ENCODE assay signal across 1 cellular context in genomic region chr3:88149516-88150362, GRCh38.
A peak's percentile ranks its signal among the peaks of the same experiment; 100 is the strongest.
TF ChIP-seq lines count a peak whose summit lies in the region.

Gene C3orf38 (plus strand): TSS chr3:88149959. CDS start chr3:88150053, 94 bp downstream.

TF ChIP-seq in HepG2, 621 proteins besides CTCF, POLR2A, EP300 and RAD21 (continued from another document and continues in another):
- peak; percentile 54; the same call in 1 of the 2 replicates for TF ChIP-seq ZNF609 (CRISPR knock-in tag; IDR thresholded peaks at IDR 0.05; ENCODE audit: borderline replicate concordance)
- TF ChIP-seq ZNF772 (CRISPR knock-in tag; IDR thresholded peaks at IDR 0.05) = peak; percentile 69; the same call in 1 of the 2 replicates
- TF ChIP-seq RFX5 (IDR thresholded peaks at IDR 0.05; ENCODE audit: low read depth, low read length) = no peak
- TF ChIP-seq, protein P1, sequence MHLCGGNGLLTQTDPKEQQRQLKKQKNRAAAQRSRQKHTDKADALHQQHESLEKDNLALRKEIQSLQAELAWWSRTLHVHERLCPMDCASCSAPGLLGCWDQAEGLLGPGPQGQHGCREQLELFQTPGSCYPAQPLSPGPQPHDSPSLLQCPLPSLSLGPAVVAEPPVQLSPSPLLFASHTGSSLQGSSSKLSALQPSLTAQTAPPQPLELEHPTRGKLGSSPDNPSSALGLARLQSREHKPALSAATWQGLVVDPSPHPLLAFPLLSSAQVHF (CRISPR knock-in tag; IDR thresholded peaks at IDR 0.05) = no peak
- TF ChIP-seq ARNT2 (CRISPR knock-in tag; IDR thresholded peaks at IDR 0.05; ENCODE audit: low read depth) = no peak
- TF ChIP-seq, protein P2, sequence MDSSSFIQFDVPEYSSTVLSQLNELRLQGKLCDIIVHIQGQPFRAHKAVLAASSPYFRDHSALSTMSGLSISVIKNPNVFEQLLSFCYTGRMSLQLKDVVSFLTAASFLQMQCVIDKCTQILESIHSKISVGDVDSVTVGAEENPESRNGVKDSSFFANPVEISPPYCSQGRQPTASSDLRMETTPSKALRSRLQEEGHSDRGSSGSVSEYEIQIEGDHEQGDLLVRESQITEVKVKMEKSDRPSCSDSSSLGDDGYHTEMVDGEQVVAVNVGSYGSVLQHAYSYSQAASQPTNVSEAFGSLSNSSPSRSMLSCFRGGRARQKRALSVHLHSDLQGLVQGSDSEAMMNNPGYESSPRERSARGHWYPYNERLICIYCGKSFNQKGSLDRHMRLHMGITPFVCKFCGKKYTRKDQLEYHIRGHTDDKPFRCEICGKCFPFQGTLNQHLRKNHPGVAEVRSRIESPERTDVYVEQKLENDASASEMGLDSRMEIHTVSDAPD (CRISPR knock-in tag; IDR thresholded peaks at IDR 0.05) = no peak
- TF ChIP-seq, protein P3, sequence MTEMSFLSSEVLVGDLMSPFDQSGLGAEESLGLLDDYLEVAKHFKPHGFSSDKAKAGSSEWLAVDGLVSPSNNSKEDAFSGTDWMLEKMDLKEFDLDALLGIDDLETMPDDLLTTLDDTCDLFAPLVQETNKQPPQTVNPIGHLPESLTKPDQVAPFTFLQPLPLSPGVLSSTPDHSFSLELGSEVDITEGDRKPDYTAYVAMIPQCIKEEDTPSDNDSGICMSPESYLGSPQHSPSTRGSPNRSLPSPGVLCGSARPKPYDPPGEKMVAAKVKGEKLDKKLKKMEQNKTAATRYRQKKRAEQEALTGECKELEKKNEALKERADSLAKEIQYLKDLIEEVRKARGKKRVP (CRISPR knock-in tag; IDR thresholded peaks at IDR 0.05) = peak in 1 of 2 experiments; percentile 51; a peak in 1 of 4 replicates
- peak; percentile 17; the same call in 1 of the 2 replicates for TF ChIP-seq RFX1 (IDR thresholded peaks at IDR 0.05)
- no peak for TF ChIP-seq DNMT3B (CRISPR knock-in tag; conservative IDR thresholded peaks at IDR 0.05)
- TF ChIP-seq ARHGAP35 (CRISPR knock-in tag; IDR thresholded peaks at IDR 0.05; ENCODE audit: borderline replicate concordance) = peak; percentile 58; the same call in 1 of the 2 replicates
- TF ChIP-seq ZNF333 (CRISPR knock-in tag; IDR thresholded peaks at IDR 0.05; ENCODE audit: borderline replicate concordance) = no peak
- TF ChIP-seq, protein P4, sequence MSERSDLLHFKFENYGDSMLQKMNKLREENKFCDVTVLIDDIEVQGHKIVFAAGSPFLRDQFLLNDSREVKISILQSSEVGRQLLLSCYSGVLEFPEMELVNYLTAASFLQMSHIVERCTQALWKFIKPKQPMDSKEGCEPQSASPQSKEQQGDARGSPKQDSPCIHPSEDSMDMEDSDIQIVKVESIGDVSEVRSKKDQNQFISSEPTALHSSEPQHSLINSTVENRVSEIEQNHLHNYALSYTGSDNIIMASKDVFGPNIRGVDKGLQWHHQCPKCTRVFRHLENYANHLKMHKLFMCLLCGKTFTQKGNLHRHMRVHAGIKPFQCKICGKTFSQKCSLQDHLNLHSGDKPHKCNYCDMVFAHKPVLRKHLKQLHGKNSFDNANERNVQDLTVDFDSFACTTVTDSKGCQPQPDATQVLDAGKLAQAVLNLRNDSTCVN (CRISPR knock-in tag; IDR thresholded peaks at IDR 0.05; ENCODE audit: borderline replicate concordance) = no peak
- no peak; the same call in 1 of the 2 replicates for TF ChIP-seq ZBTB44 (CRISPR knock-in tag; IDR thresholded peaks at IDR 0.05)
- TF ChIP-seq TEAD3 (CRISPR knock-in tag; optimal IDR thresholded peaks at IDR 0.05; ENCODE audit: borderline replicate concordance) = peak; percentile 39
- TF ChIP-seq SIX1 (CRISPR knock-in tag; IDR thresholded peaks at IDR 0.05; ENCODE audit: borderline replicate concordance) = no peak
- TF ChIP-seq, protein P5, sequence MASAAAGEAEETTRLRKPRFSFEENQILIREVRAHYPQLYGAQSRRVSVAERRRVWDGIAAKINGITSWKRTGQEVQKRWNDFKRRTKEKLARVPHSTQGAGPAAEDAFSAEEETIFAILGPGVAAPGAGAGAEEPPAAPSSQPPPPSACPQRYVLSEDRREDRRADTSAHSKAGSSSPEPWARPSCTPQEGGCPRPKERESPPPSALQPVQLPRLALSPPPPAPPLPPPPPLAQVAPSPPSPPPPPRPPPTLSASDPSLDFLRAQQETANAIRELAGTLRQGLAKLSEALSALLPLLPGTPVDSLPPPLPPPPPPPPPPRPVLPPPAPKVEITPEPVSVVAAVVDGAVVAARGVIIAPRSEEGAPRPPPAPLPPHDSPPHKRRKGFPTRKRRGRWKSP (CRISPR knock-in tag; IDR thresholded peaks at IDR 0.05) = peak; percentile 71; the same call in 1 of the 2 replicates
- TF ChIP-seq RBFOX2 (IDR thresholded peaks at IDR 0.05; ENCODE audit: low read depth, low read length) = peak; percentile 81
- TF ChIP-seq CHD2 (IDR thresholded peaks at IDR 0.05; ENCODE audit: low read depth, low read length) = peak; percentile 39; the same call in 1 of the 2 replicates
- TF ChIP-seq ERF (CRISPR knock-in tag; IDR thresholded peaks at IDR 0.05) = peak; percentile 63; the same call in 1 of the 2 replicates
- TF ChIP-seq ZNF781 (CRISPR knock-in tag; IDR thresholded peaks at IDR 0.05; ENCODE audit: borderline replicate concordance, not compliant biosample characterization) = peak; percentile 91
- TF ChIP-seq ZNF501 (CRISPR knock-in tag; IDR thresholded peaks at IDR 0.05) = peak; percentile 81
- no peak for TF ChIP-seq HOMEZ (CRISPR knock-in tag; IDR thresholded peaks at IDR 0.05; ENCODE audit: low read depth)
- no peak for TF ChIP-seq ZMAT5 (CRISPR knock-in tag; IDR thresholded peaks at IDR 0.05; ENCODE audit: borderline replicate concordance, low read depth)
- TF ChIP-seq, protein P6, sequence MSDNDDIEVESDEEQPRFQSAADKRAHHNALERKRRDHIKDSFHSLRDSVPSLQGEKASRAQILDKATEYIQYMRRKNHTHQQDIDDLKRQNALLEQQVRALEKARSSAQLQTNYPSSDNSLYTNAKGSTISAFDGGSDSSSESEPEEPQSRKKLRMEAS (IDR thresholded peaks at IDR 0.05) = peak; percentile 86
- TF ChIP-seq, protein P7, sequence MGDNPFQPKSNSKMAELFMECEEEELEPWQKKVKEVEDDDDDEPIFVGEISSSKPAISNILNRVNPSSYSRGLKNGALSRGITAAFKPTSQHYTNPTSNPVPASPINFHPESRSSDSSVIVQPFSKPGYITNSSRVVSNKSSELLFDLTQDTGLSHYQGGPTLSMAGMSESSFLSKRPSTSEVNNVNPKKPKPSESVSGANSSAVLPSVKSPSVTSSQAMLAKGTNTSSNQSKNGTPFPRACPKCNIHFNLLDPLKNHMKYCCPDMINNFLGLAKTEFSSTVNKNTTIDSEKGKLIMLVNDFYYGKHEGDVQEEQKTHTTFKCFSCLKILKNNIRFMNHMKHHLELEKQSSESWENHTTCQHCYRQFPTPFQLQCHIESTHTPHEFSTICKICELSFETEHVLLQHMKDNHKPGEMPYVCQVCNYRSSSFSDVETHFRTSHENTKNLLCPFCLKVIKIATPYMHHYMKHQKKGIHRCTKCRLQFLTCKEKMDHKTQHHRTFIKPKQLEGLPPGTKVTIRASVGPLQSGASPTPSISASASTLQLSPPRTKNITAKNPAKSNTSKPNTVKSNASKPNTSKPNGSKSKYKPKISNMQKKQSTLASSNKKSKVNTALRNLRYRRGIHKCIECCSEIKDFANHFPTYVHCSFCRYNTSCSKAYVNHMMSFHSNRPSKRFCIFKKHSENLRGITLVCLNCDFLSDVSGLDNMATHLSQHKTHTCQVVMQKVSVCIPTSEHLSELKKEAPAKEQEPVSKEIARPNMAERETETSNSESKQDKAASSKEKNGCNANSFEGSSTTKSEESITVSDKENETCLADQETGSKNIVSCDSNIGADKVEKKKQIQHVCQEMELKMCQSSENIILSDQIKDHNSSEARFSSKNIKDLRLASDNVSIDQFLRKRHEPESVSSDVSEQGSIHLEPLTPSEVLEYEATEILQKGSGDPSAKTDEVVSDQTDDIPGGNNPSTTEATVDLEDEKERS (CRISPR knock-in tag; IDR thresholded peaks at IDR 0.05) = no peak
- peak; percentile 31; the same call in 1 of the 2 replicates for TF ChIP-seq ZIK1 (CRISPR knock-in tag; IDR thresholded peaks at IDR 0.05; ENCODE audit: borderline replicate concordance, low read depth)
- TF ChIP-seq, protein P8, sequence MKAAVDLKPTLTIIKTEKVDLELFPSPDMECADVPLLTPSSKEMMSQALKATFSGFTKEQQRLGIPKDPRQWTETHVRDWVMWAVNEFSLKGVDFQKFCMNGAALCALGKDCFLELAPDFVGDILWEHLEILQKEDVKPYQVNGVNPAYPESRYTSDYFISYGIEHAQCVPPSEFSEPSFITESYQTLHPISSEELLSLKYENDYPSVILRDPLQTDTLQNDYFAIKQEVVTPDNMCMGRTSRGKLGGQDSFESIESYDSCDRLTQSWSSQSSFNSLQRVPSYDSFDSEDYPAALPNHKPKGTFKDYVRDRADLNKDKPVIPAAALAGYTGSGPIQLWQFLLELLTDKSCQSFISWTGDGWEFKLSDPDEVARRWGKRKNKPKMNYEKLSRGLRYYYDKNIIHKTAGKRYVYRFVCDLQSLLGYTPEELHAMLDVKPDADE (CRISPR knock-in tag; IDR thresholded peaks at IDR 0.05) = no peak
- peak; percentile 62; the same call in 1 of the 2 replicates for TF ChIP-seq ZNF639 (CRISPR knock-in tag; conservative IDR thresholded peaks at IDR 0.05)
- TF ChIP-seq ZNF878 (CRISPR knock-in tag; IDR thresholded peaks at IDR 0.05) = peak; percentile 81
- TF ChIP-seq ZKSCAN1 (IDR thresholded peaks at IDR 0.05; ENCODE audit: low read length) = no peak
- peak; percentile 47; the same call in 1 of the 2 replicates for TF ChIP-seq MEF2D (CRISPR knock-in tag; IDR thresholded peaks at IDR 0.05)
